Comparison of ENCODE assay signal across 1 cellular context in genomic region chr19:18204394-18205179, GRCh38.
A peak's percentile ranks its signal among the peaks of the same experiment; 100 is the strongest.
TF ChIP-seq lines count a peak whose summit lies in the region.

No MANE protein-coding gene starts in this region.

TF ChIP-seq in GM12878, 131 proteins besides CTCF, POLR2A, EP300 and RAD21 (continued from another document):
- no peak for TF ChIP-seq PRDM15 (CRISPR knock-in tag; IDR thresholded peaks at IDR 0.05)
- TF ChIP-seq ZNF622 (IDR thresholded peaks at IDR 0.05): no peak
- TF ChIP-seq CBFB (IDR thresholded peaks at IDR 0.05; ENCODE audit: low read depth): no peak; the same call in 1 of the 2 replicates
- TF ChIP-seq USF2 (IDR thresholded peaks at IDR 0.05; ENCODE audit: borderline replicate concordance, low read depth, low read length): no peak
- TF ChIP-seq BRCA1 (IDR thresholded peaks at IDR 0.05; ENCODE audit: low read depth, low read length): no peak
- no peak for TF ChIP-seq KAT2A (conservative IDR thresholded peaks at IDR 0.05; ENCODE audit: control insufficient read depth, low read depth, low read length)
- TF ChIP-seq NKRF (conservative IDR thresholded peaks at IDR 0.05): no peak; the same call in 1 of the 2 replicates
- TF ChIP-seq ZNF207 (IDR thresholded peaks at IDR 0.05; ENCODE audit: borderline replicate concordance): no peak
- TF ChIP-seq TARDBP (IDR thresholded peaks at IDR 0.05; ENCODE audit: borderline replicate concordance): no peak
- TF ChIP-seq SIX5 (IDR thresholded peaks at IDR 0.05; ENCODE audit: low read depth, low read length, severe bottlenecking): no peak
- no peak for TF ChIP-seq KDM1A (IDR thresholded peaks at IDR 0.05; ENCODE audit: borderline replicate concordance)
- no peak for TF ChIP-seq BCL3 (IDR thresholded peaks at IDR 0.05; ENCODE audit: borderline replicate concordance, insufficient read depth, low read depth, low read length, poor library complexity, severe bottlenecking)
- TF ChIP-seq RAD51 (IDR thresholded peaks at IDR 0.05): no peak
- no peak; the same call in 1 of the 2 replicates for TF ChIP-seq ZNF24 (IDR thresholded peaks at IDR 0.05)
- TF ChIP-seq FOXK2 (IDR thresholded peaks at IDR 0.05): peak; percentile 92
- TF ChIP-seq ZNF274 (IDR thresholded peaks at IDR 0.05; ENCODE audit: insufficient read depth, insufficient read length): no peak
- no peak for TF ChIP-seq SMARCA5 (IDR thresholded peaks at IDR 0.05)
- TF ChIP-seq IKZF2 (IDR thresholded peaks at IDR 0.05): peak; percentile 66 to 69; a peak in 3 of 4 replicates
- peak; percentile 35; the same call in 1 of the 2 replicates for TF ChIP-seq MTA2 (IDR thresholded peaks at IDR 0.05; ENCODE audit: low read depth)
- no peak for TF ChIP-seq MAX (IDR thresholded peaks at IDR 0.05; ENCODE audit: low read depth, low read length)
- TF ChIP-seq JUND (IDR thresholded peaks at IDR 0.05; ENCODE audit: low read depth, low read length): peak; percentile 91; the same call in 1 of the 2 replicates
- TF ChIP-seq EED (IDR thresholded peaks at IDR 0.05; ENCODE audit: low read depth): no peak
- TF ChIP-seq NR2F1 (conservative IDR thresholded peaks at IDR 0.05): peak; percentile 77
- TF ChIP-seq USF1 (IDR thresholded peaks at IDR 0.05; ENCODE audit: borderline replicate concordance, extremely low read length, insufficient read depth, low read depth, low read length): no peak
- TF ChIP-seq ZBED1 (IDR thresholded peaks at IDR 0.05; ENCODE audit: borderline replicate concordance): no peak
- no peak for TF ChIP-seq MYB (IDR thresholded peaks at IDR 0.05; ENCODE audit: borderline replicate concordance, low read depth, low read length)
- no peak for TF ChIP-seq LARP7 (IDR thresholded peaks at IDR 0.05)
- TF ChIP-seq GABPA (IDR thresholded peaks at IDR 0.05; ENCODE audit: low read depth): no peak
- TF ChIP-seq ZNF592 (IDR thresholded peaks at IDR 0.05): no peak
- no peak for TF ChIP-seq TBL1XR1 (IDR thresholded peaks at IDR 0.05; ENCODE audit: low read depth, low read length)
- TF ChIP-seq NFYA (IDR thresholded peaks at IDR 0.05; ENCODE audit: borderline replicate concordance, low read depth, low read length): no peak
- TF ChIP-seq IRF4 (IDR thresholded peaks at IDR 0.05; ENCODE audit: low read depth, low read length): no peak
- TF ChIP-seq BACH1 (IDR thresholded peaks at IDR 0.05; ENCODE audit: borderline replicate concordance): no peak
- TF ChIP-seq TCF7 (IDR thresholded peaks at IDR 0.05; ENCODE audit: borderline replicate concordance): no peak
- peak; percentile 92; the same call in 1 of the 2 replicates for TF ChIP-seq CHD1 (IDR thresholded peaks at IDR 0.05; ENCODE audit: low read depth, low read length)
- no peak for TF ChIP-seq CREB1 (IDR thresholded peaks at IDR 0.05; ENCODE audit: low read depth)
- TF ChIP-seq YY1 (IDR thresholded peaks at IDR 0.05; ENCODE audit: low read depth, low read length): no peak
- TF ChIP-seq BMI1 (IDR thresholded peaks at IDR 0.05; ENCODE audit: borderline replicate concordance): no peak
- no peak for TF ChIP-seq ZSCAN29 (IDR thresholded peaks at IDR 0.05)
- TF ChIP-seq NR2C1 (IDR thresholded peaks at IDR 0.05): peak; percentile 53; the same call in 1 of the 2 replicates
- TF ChIP-seq POLR2AphosphoS2 (IDR thresholded peaks at IDR 0.05; ENCODE audit: low read depth, low read length): no peak
- TF ChIP-seq STAT1 (conservative IDR thresholded peaks at IDR 0.05): no peak
- TF ChIP-seq E2F4 (IDR thresholded peaks at IDR 0.05; ENCODE audit: low read depth, low read length): no peak
- no peak for TF ChIP-seq ATF2 (IDR thresholded peaks at IDR 0.05; ENCODE audit: low read length)
- no peak for TF ChIP-seq NRF1 (conservative IDR thresholded peaks at IDR 0.05; ENCODE audit: low read depth, low read length)
- no peak for TF ChIP-seq HCFC1 (IDR thresholded peaks at IDR 0.05; ENCODE audit: low read length)
- no peak for TF ChIP-seq RCOR1 (conservative IDR thresholded peaks at IDR 0.05; ENCODE audit: low read depth, low read length)
